8 cellular contexts compared by ENCODE assay signal in the genomic region with DNA sequence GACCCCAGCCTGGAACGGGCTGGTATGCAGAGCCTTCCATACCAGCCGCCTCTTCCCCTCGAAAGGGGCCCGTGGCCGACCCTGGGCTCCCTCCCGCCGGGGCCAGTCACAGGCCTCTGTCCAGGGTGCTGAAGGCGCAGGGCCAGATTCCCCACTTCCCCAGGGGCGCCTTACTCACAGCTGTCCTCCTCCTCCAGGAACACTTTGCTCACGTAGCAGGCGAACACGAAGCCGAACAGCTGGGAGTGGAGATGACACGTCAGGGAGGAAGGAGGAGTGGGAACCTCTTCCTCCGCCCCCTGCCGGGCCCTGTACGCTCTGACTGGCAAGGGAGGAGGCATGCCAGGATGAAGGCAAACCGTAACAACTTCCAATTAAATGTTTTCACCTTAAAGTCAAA. TPM values are rescaled to one million over a fixed set of nuclear protein-coding genes. Genes with fewer than 3 reads are reported as not detected.
DNase-seq lines count a peak whose midpoint lies in the region; ATAC-seq, FAIRE-seq and TF ChIP-seq lines count a peak whose summit lies in the region.
"Had no signal": no experiment of that assay in that cellular context is flagged by ENCODE, and none has a peak within 500 bp of the region (broad histone marks: within the 10 kb centered on the region; RNA-seq: fewer than 3 reads in every experiment).

No MANE protein-coding gene starts in this region.

- no peaks in the 10 kb centered on the region for H3K23me2 ChIP-seq in H1 (ENCODE audit: low read depth, low read length)

- H3K4me1 ChIP-seq in H1 (replicated peaks in 1 of 4; ENCODE audit: control insufficient read depth in 3 of 4, insufficient read depth in 4 of 4, low read length in 3 of 4), result no peaks in the 10 kb centered on the region

- TF ChIP-seq POLR2A in GM12892 (IDR thresholded peaks at IDR 0.05; ENCODE audit: low read depth, low read length), result no peak
- no peak for TF ChIP-seq POLR2A in H1 (IDR thresholded peaks at IDR 0.05; ENCODE audit: control extremely low read depth in 1 of 2, low read depth in 2 of 2, low read length in 2 of 2)

- H3K4ac ChIP-seq in H1 (replicated peaks; ENCODE audit: insufficient read length, low read depth, low read length), result no peak overlapping the region

- DNase-seq in GM12892 (ENCODE audit: insufficient read length) (peak; percentile 62), NCI-H2171 treated with DMSO at 0.1 percent for 48 hours (lab: John Stamatoyannopoulos, UW) (peak; percentile 72), H1 (ENCODE audit: low read depth in 1 of 2, low spot score in 2 of 2) (peak in 1 of 2 experiments; percentile 95), memory B cell (ENCODE audit: low spot score in 2 of 2) (peak; percentile 33 to 64), NCI-H128 (lab: John Stamatoyannopoulos, UW; ENCODE audit: unreplicated experiment) (no peak)
- DNase-seq in activated CD4-positive, alpha-beta T cell treated with anti-CD3 and anti-CD28 coated beads, Interleukin-2, amount 50 U/mL, for 4 hours, result peak; percentile 18 to 35
- DNase-seq in stimulated activated CD8-positive, alpha-beta memory T cell treated with anti-CD3 and anti-CD28 coated beads, Interleukin-4, amount 100 ng/mL, for 48 hours, result peak; percentile 74

- no peak overlapping the region for H3K23ac ChIP-seq in H1 (ENCODE audit: insufficient read length)

- H3K18ac ChIP-seq in H1 (ENCODE audit: extremely low read depth, low read length), result no peak overlapping the region

- no peak overlapping the region for H2AK5ac ChIP-seq in H1 (ENCODE audit: low read depth, low read length)

- H4K8ac ChIP-seq in H1 (ENCODE audit: extremely low read depth, insufficient read depth, low read length), result no peak overlapping the region

- CTCF ChIA-PET in H1 (lab: Charles Lee; ENCODE audit: partially characterized antibody), result interaction anchor here (0.6 to 8.9 kb wide), 22 partner anchors 12 to 381 kb away, joined by 3 to 156 read pairs (median 10); no protein-coding TSS in a partner anchor

- no peak overlapping the region for H2BK12ac ChIP-seq in H1 (ENCODE audit: low read depth, low read length)

- H2BK15ac ChIP-seq in H1 (ENCODE audit: low read length), result no peak overlapping the region

- H3K79me1 ChIP-seq in H1 (ENCODE audit: low read depth, low read length), result no peaks in the 10 kb centered on the region

- H3K4me2 ChIP-seq in H1 (ENCODE audit: insufficient read depth in 1 of 2, low read depth in 2 of 2, low read length in 2 of 2), result peak overlapping the region; percentile 27 to 60; a peak in 1 of 4 replicates

- TF ChIP-seq EP300 in H1 (IDR thresholded peaks at IDR 0.05; ENCODE audit: borderline replicate concordance in 1 of 2, low read depth in 2 of 2, low read length in 2 of 2), result no peak

- no peak; a peak in 1 of 4 replicates for TF ChIP-seq RAD21 in H1 (IDR thresholded peaks at IDR 0.05 in 1 of 2, conservative IDR thresholded peaks at IDR 0.05 in 1 of 2; ENCODE audit: low read depth in 2 of 2, low read length in 2 of 2)

- H2BK20ac ChIP-seq in H1 (ENCODE audit: low read length), result no peak overlapping the region

- no peaks in the 10 kb centered on the region for H3K36me3 Mint-ChIP-seq in memory B cell

- no peak overlapping the region for H3K14ac ChIP-seq in H1 (ENCODE audit: insufficient read length)

- no peak overlapping the region for H3K9ac ChIP-seq in H1 (replicated peaks in 1 of 4; ENCODE audit: extremely low read depth in 1 of 4, low read depth in 3 of 4, low read length in 3 of 4)

- no peak overlapping the region for H2BK120ac ChIP-seq in H1 (replicated peaks; ENCODE audit: low read depth, low read length)

- no peaks in the 10 kb centered on the region for H3K79me2 ChIP-seq in H1 (ENCODE audit: control insufficient read depth in 1 of 2, insufficient read depth in 2 of 2, low read length in 2 of 2)

- H3K4me3 ChIP-seq in H1 (ENCODE audit: extremely low read depth in 1 of 4, insufficient read depth in 2 of 4, low read depth in 3 of 4, low read length in 4 of 4), result peak overlapping the region in 1 of 4 experiments; percentile 44; a peak in 2 of 8 replicates

- H3K27me3 ChIP-seq in H1 (replicated peaks in 1 of 4; ENCODE audit: control insufficient read depth in 3 of 4, extremely low read depth in 1 of 4, insufficient read depth in 3 of 4, low read length in 3 of 4), result no peaks in the 10 kb centered on the region

- H3K27ac ChIP-seq in H1 (ENCODE audit: low read depth, low read length), result no peak overlapping the region

- H2AFZ ChIP-seq in H1 (ENCODE audit: low read length), result no peak overlapping the region

- POLR2A ChIA-PET in H1 (lab: Charles Lee; ENCODE audit: partially characterized antibody), result interaction anchor here (1.3 to 2.0 kb wide), 5 partner anchors 9 to 117 kb away, joined by 3 to 10 read pairs (median 4); a partner anchor contains a TSS

- no peak overlapping the region for H4K91ac ChIP-seq in H1 (replicated peaks; ENCODE audit: insufficient read length, low read length)

- peaks cover 2% of the 10 kb centered on the region for H3K9me3 Mint-ChIP-seq in memory B cell

- FAIRE-seq in GM12892 (lab: Jason Lieb, UNC), result no peak
- FAIRE-seq in H1 (lab: Jason Lieb, UNC), result no peak

- H3K9me3 ChIP-seq in H1 (ENCODE audit: insufficient read depth in 2 of 2, low read depth in 1 of 2, low read length in 1 of 2), result no peaks in the 10 kb centered on the region

- H4K20me1 ChIP-seq in H1 (replicated peaks in 1 of 2; ENCODE audit: control insufficient read depth in 1 of 2, insufficient read depth in 2 of 2, low read length in 2 of 2), result peaks cover 5 to 7% of the 10 kb centered on the region in 2 experiments

- H4K5ac ChIP-seq in H1 (ENCODE audit: insufficient read length, low read depth, low read length), result no peak overlapping the region

- no peak overlapping the region for H3K56ac ChIP-seq in H1 (replicated peaks; ENCODE audit: insufficient read length, low read depth, low read length)

- H3K36me3 ChIP-seq in H1 (ENCODE audit: control insufficient read depth in 2 of 4, insufficient read depth in 4 of 4, low read length in 3 of 4), result no peaks in the 10 kb centered on the region

- H3K27ac Mint-ChIP-seq in memory B cell, result no peak overlapping the region

- peak; percentile 45 for ATAC-seq in memory B cell (ENCODE audit: low read depth)

- H2BK5ac ChIP-seq in H1 (ENCODE audit: low read depth, low read length), result no peak overlapping the region

- TF ChIP-seq CTCF in H1 (IDR thresholded peaks at IDR 0.05; ENCODE audit: control extremely low read depth in 1 of 3, insufficient read depth in 1 of 3, low read depth in 1 of 3, low read length in 3 of 3), result no peak

- no peak overlapping the region for H3K4me3 Mint-ChIP-seq in memory B cell

- H3K4me1 Mint-ChIP-seq in memory B cell, result peaks cover 6% of the 10 kb centered on the region

- 55% methylated on average over 14 of the region's 18 CpGs; no CpG with 5 or more reads in 1 of the 2 experiments for WGBS in H1 (ENCODE audit: extremely low coverage in 1 of 2, insufficient coverage in 1 of 2, insufficient read length in 1 of 2, insufficient replicate concordance in 2 of 2, low coverage in 1 of 2, low lambda C conversion rate in 2 of 2, missing lambda C conversion rate in 1 of 2), 2 experiments

- peaks cover 25% of the 10 kb centered on the region for H3K27me3 Mint-ChIP-seq in memory B cell

TF ChIP-seq in H1, 55 proteins besides CTCF, POLR2A, EP300 and RAD21 (continues in another document):
- no peak for TF ChIP-seq NANOG (IDR thresholded peaks at IDR 0.05; ENCODE audit: insufficient read depth, low read depth, low read length, poor library complexity, severe bottlenecking)
- no peak for TF ChIP-seq RFX5 (IDR thresholded peaks at IDR 0.05; ENCODE audit: borderline replicate concordance, low read depth, low read length)
- TF ChIP-seq CEBPB (IDR thresholded peaks at IDR 0.05; ENCODE audit: low read depth, low read length), result no peak
- peak in 1 of 2 experiments; percentile 74; a peak in 1 of 4 replicates for TF ChIP-seq HDAC2 (IDR thresholded peaks at IDR 0.05; ENCODE audit: borderline replicate concordance in 1 of 2, low read depth in 2 of 2, low read length in 2 of 2)
- peak; percentile 72 for TF ChIP-seq SAP30 (IDR thresholded peaks at IDR 0.05; ENCODE audit: insufficient read depth, insufficient replicate concordance, low read length)
- no peak for TF ChIP-seq HDAC6 (IDR thresholded peaks at IDR 0.05; ENCODE audit: low read depth, low read length)
- 0 out of 2 replicates have a peak, but pooled peaks have one; percentile 30 for TF ChIP-seq JUND (IDR thresholded peaks at IDR 0.05; ENCODE audit: low read length)
- no peak for TF ChIP-seq TAF7 (optimal IDR thresholded peaks at IDR 0.05; ENCODE audit: borderline replicate concordance, low read depth, low read length)
- TF ChIP-seq BACH1 (IDR thresholded peaks at IDR 0.05; ENCODE audit: low read length), result 0 out of 2 replicates have a peak, but pooled peaks have one; percentile 17
- TF ChIP-seq TEAD4 (IDR thresholded peaks at IDR 0.05; ENCODE audit: low read depth, low read length), result peak; percentile 61; the same call in 1 of the 2 replicates
- no peak for TF ChIP-seq SP1 (IDR thresholded peaks at IDR 0.05; ENCODE audit: low read depth, low read length)
- TF ChIP-seq SIX5 (IDR thresholded peaks at IDR 0.05; ENCODE audit: low read depth, low read length), result no peak
- no peak for TF ChIP-seq EGR1 (IDR thresholded peaks at IDR 0.05; ENCODE audit: borderline replicate concordance, low read depth, low read length)
- no peak for TF ChIP-seq KDM4A (IDR thresholded peaks at IDR 0.05; ENCODE audit: low read depth, low read length, severe bottlenecking)
- no peak; the same call in 1 of the 2 replicates for TF ChIP-seq CREB1 (IDR thresholded peaks at IDR 0.05)
- TF ChIP-seq POLR2AphosphoS5 (IDR thresholded peaks at IDR 0.05; ENCODE audit: low read depth, low read length), result no peak
- TF ChIP-seq SIRT6 (IDR thresholded peaks at IDR 0.05; ENCODE audit: low read length), result no peak
- no peak for TF ChIP-seq MAFK (IDR thresholded peaks at IDR 0.05; ENCODE audit: low read depth, low read length)
- no peak for TF ChIP-seq KDM5A (IDR thresholded peaks at IDR 0.05; ENCODE audit: low read length)
- TF ChIP-seq, protein P1, sequence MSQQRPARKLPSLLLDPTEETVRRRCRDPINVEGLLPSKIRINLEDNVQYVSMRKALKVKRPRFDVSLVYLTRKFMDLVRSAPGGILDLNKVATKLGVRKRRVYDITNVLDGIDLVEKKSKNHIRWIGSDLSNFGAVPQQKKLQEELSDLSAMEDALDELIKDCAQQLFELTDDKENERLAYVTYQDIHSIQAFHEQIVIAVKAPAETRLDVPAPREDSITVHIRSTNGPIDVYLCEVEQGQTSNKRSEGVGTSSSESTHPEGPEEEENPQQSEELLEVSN (IDR thresholded peaks at IDR 0.05), result no peak; the same call in 1 of the 2 replicates

RNA-seq across cellular contexts. Expression of a gene that starts 57.3 kb away (rescaled TPM):
- not detected for polyA plus RNA-seq in GM12892 (2012; ENCODE audit: missing spikeins)
- 59.1 and 59.3 TPM in 2 replicates for total RNA-seq in H1 (2021; fragmentation: NEBNext Ultra II Directional; extraction: Animal tissue kit (Norgen Biotek cat#: 25700))
- 66.9 and 117 TPM in 2 replicates for polyA plus RNA-seq in H1 (2011; rRNA removed)
- 40.4 TPM for polyA plus RNA-seq in H1 (2011; cell fraction: cytosol; rRNA removed)
- polyA plus RNA-seq in H1 (2011; cell fraction: nucleus; rRNA removed), result 79.6 TPM
- polyA plus RNA-seq in H1 (2012, experiment 1 of 2), result 45.8 to 59.1 TPM (median 49.2 TPM) in 4 replicates
- polyA plus RNA-seq in H1 (2012, experiment 2 of 2), result 63.2 TPM
- 38.8 TPM for polyA plus RNA-seq in H1 (2013, experiment 1 of 2)
- 46.7 TPM for polyA plus RNA-seq in H1 (2013, experiment 2 of 2)
- 152 and 153 TPM in 2 replicates for polyA minus RNA-seq in H1 (2011; rRNA and poly(A)+ RNA removed)
- polyA minus RNA-seq in H1 (2011; cell fraction: cytosol; rRNA and poly(A)+ RNA removed), result 35.4 TPM
- 17.1 TPM for polyA minus RNA-seq in H1 (2011; cell fraction: nucleus; rRNA and poly(A)+ RNA removed)
- total RNA-seq: dermis microvascular lymphatic vessel endothelial cell had no signal
